20 cellular contexts compared by ENCODE assay signal in genomic region chr1:83822206-83822605, GRCh38.
A peak's percentile ranks its signal among the peaks of the same experiment; 100 is the strongest.
DNase-seq lines count a peak whose midpoint lies in the region; ATAC-seq and TF ChIP-seq lines count a peak whose summit lies in the region.
"Had no signal": no experiment of that assay in that cellular context is flagged by ENCODE, and none has a peak within 500 bp of the region (broad histone marks: within the 10 kb centered on the region; RNA-seq: fewer than 3 reads in every experiment).

No MANE protein-coding gene starts in this region.

- peaks cover 6% of the 10 kb centered on the region for H3K9me3 ChIP-seq in trophoblast cell (ENCODE audit: insufficient read depth, low read depth, low read length)
- H3K9me3 ChIP-seq: A549 had no signal

- H2BK5ac ChIP-seq in trophoblast cell (ENCODE audit: low read depth, low read length, poor library complexity): no peak overlapping the region

- no peak overlapping the region for H4K12ac ChIP-seq in trophoblast cell (ENCODE audit: low read depth, low read length)

- H2AK5ac ChIP-seq in trophoblast cell (ENCODE audit: low read length): no peak overlapping the region

- H3K36me3 Mint-ChIP-seq in HFFc6 (ENCODE audit: low read depth): no peaks in the 10 kb centered on the region

- no peak overlapping the region for H4K8ac ChIP-seq in trophoblast cell (ENCODE audit: low read depth, low read length)

- H3K4me3 ChIP-seq in brain microvascular endothelial cell (ENCODE audit: low read depth, low read length) (no peak overlapping the region), trophoblast cell (ENCODE audit: low read depth, low read length) (no peak overlapping the region)
- H3K4me3 ChIP-seq: A549 had no signal

- peaks cover 22% of the 10 kb centered on the region for H3K4me1 Mint-ChIP-seq in HFFc6 (ENCODE audit: low read depth)

- TF ChIP-seq CTCF in HFFc6 (IDR thresholded peaks at IDR 0.05) (no peak), brain microvascular endothelial cell (IDR thresholded peaks at IDR 0.05; ENCODE audit: low read depth, low read length, missing control alignments) (no peak)

- no peak overlapping the region for H3K14ac ChIP-seq in trophoblast cell (ENCODE audit: low read length)

- in situ Hi-C loops in Caki2 (cut with HindIII; ENCODE audit: low pct_unique_long_range_greater_than_20kb, low sequenced_read_pairs): no loop called here
- in situ Hi-C loops in brain microvascular endothelial cell (cut with HindIII; ENCODE audit: low pct_ligation_motif_present, low sequenced_read_pairs): no loop called here

- no peaks in the 10 kb centered on the region; the same call in 1 of the 2 replicates for H3K9me3 Mint-ChIP-seq in HFFc6

- H3K4me2 ChIP-seq in trophoblast cell (ENCODE audit: low read length): peak overlapping the region; percentile 8
- H3K4me2 ChIP-seq: A549 had no signal

- no peaks in the 10 kb centered on the region for H3K27me3 ChIP-seq in brain microvascular endothelial cell (replicated peaks)
- no peaks in the 10 kb centered on the region for H3K27me3 ChIP-seq in trophoblast cell (ENCODE audit: insufficient read depth, low read length)

- H3K4ac ChIP-seq in trophoblast cell (ENCODE audit: low read depth, low read length): no peak overlapping the region

- no peaks in the 10 kb centered on the region for H3K79me1 ChIP-seq in trophoblast cell (ENCODE audit: low read length)

- no peaks in the 10 kb centered on the region; the same call in 1 of the 2 replicates for H3K27me3 Mint-ChIP-seq in HFFc6 (ENCODE audit: insufficient read depth)
- H3K27me3 Mint-ChIP-seq: B cell; CD4-positive, alpha-beta T cell had no signal

- H3K4me1 ChIP-seq in trophoblast cell (ENCODE audit: control insufficient read depth in 1 of 2, insufficient read depth in 2 of 2, low read length in 2 of 2): peaks cover 4 to 5% of the 10 kb centered on the region in 2 experiments
- H3K4me1 ChIP-seq: A549 had no signal

- H4K91ac ChIP-seq in trophoblast cell (ENCODE audit: low read depth, low read length): no peak overlapping the region

- H3K79me2 ChIP-seq in trophoblast cell (ENCODE audit: control insufficient read depth, insufficient read depth, low read length, poor library complexity): no peaks in the 10 kb centered on the region

- no peak for ATAC-seq in GM19351 (IDR thresholded peaks at IDR 0.05; ENCODE audit: unreplicated experiment)
- ATAC-seq: A549 had no signal

- H2BK120ac ChIP-seq in trophoblast cell (ENCODE audit: insufficient read depth, low read length, poor library complexity): no peak overlapping the region

- H3K27ac ChIP-seq in brain microvascular endothelial cell (no peak overlapping the region), trophoblast cell (ENCODE audit: low read depth, low read length) (no peak overlapping the region)
- H3K27ac ChIP-seq: A549, HL-60 had no signal

- no peak overlapping the region for H3K23ac ChIP-seq in trophoblast cell (ENCODE audit: low read length)

- DNase-seq in Caki2 (ENCODE audit: low read depth) (peak; percentile 0), HFFc6 (peak; percentile 46), brain microvascular endothelial cell (peak; percentile 36), trophoblast cell (no peak), COLO668 (lab: John Stamatoyannopoulos, UW; ENCODE audit: unreplicated experiment) (no peak), NCI-H524 treated with DMSO at 0.1 percent for 48 hours (lab: John Stamatoyannopoulos, UW) (no peak)
- no peak for DNase-seq in activated CD4-positive, alpha-beta T cell treated with anti-CD3 and anti-CD28 coated beads for 48 hours
- DNase-seq: CD4-positive, alpha-beta T cell; DMS79 treated with DMSO at 0.1 percent for 48 hours; H7; MV-4-11; NCI-H1417; NCI-H2029; NCI-H2171 treated with DMSO at 0.1 percent for 48 hours; NCI-H82; SW 1271 had no signal

- H2AFZ ChIP-seq in trophoblast cell (ENCODE audit: insufficient read depth, low read length, poor library complexity): no peak overlapping the region

- H2BK12ac ChIP-seq in trophoblast cell (ENCODE audit: low read length): no peak overlapping the region

- H3K27ac Mint-ChIP-seq in HFFc6: peak overlapping the region; percentile 9
- H3K27ac Mint-ChIP-seq: B cell; CD4-positive, alpha-beta T cell had no signal

- H3K9ac ChIP-seq in trophoblast cell (ENCODE audit: low read length): no peak overlapping the region

- no peak overlapping the region; the same call in 1 of the 2 replicates for H3K4me3 Mint-ChIP-seq in HFFc6
- H3K4me3 Mint-ChIP-seq: B cell; CD4-positive, alpha-beta T cell had no signal

- no peak overlapping the region for H3K18ac ChIP-seq in trophoblast cell (ENCODE audit: low read length)

- H3K36me3 ChIP-seq in brain microvascular endothelial cell (replicated peaks): no peaks in the 10 kb centered on the region
- peaks cover 4 to 6% of the 10 kb centered on the region in 2 experiments for H3K36me3 ChIP-seq in trophoblast cell (ENCODE audit: control insufficient read depth in 1 of 2, insufficient read depth in 2 of 2, low read length in 2 of 2)

- WGBS in trophoblast cell (ENCODE audit: extremely low coverage, insufficient coverage, insufficient read length): no CpG with 5 or more reads among the region's 3 CpGs

Comparison
In these comparisons a context has a peak if more than half of its experiments do, and no peak if none do; other contexts are left out.
1. DNase-seq: peak in Caki2 (single experiment), HFFc6 (single experiment) and brain microvascular endothelial cell (single experiment); none in trophoblast cell (0 of 2), COLO668 (single experiment), NCI-H524 treated with DMSO at 0.1 percent for 48 hours (single experiment) and activated CD4-positive, alpha-beta T cell treated with anti-CD3 and anti-CD28 coated beads for 48 hours (single experiment).